Comparison of ENCODE assay signal across 1 cellular context in genomic region chr22:35482974-35483373, GRCh38.
TF ChIP-seq lines count a peak whose summit lies in the region.

No MANE protein-coding gene starts in this region.

TF ChIP-seq in HEK293, 187 proteins besides CTCF, POLR2A, EP300 and RAD21:
- TF ChIP-seq EGR2 (tag by site-specific recombination; IDR thresholded peaks at IDR 0.05; ENCODE audit: low read depth) (peak; percentile 72), ZFHX2 (tag by site-specific recombination; conservative IDR thresholded peaks at IDR 0.05) (peak; percentile 60), ZNF654 (tag by site-specific recombination; IDR thresholded peaks at IDR 0.05; ENCODE audit: low read depth) (no peak)
TF ChIP-seq in HEK293: peak in this region for 2.
